17 cellular contexts compared by ENCODE assay signal in the genomic region with DNA sequence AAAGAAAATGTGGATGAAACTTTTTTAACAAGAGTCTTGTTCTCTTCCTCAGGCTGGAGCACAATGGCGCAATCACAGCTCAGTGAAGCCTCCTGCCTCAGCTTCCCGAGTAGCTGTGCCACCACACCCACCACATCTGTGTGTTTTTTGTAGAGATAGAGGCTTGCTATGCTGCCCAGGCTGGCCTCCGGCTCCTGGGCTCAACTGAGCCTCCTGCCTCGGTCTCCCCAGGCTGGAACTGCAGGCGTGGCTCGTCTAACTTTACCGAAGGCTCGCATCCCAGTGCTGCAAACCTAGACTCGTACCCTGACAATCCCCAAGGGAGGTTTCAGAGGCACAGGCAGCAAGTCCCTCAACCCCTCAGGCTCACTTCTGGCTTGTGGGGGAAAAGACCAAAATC. TPM values are rescaled to one million over a fixed set of nuclear protein-coding genes. Genes with fewer than 3 reads are reported as not detected.
DNase-seq lines count a peak whose midpoint lies in the region; ATAC-seq and TF ChIP-seq lines count a peak whose summit lies in the region.
"Had no signal": no experiment of that assay in that cellular context is flagged by ENCODE, and none has a peak within 500 bp of the region (broad histone marks: within the 10 kb centered on the region; RNA-seq: fewer than 3 reads in every experiment).

No MANE protein-coding gene starts in this region.

- H3K4me1 ChIP-seq in IMR-90 (ENCODE audit: control insufficient read depth, insufficient read depth, low read length): no peaks in the 10 kb centered on the region; the same call in 1 of the 2 replicates
- H3K4me1 ChIP-seq in adipocyte (ENCODE audit: control insufficient read depth, insufficient read depth, low read length): peaks cover 18% of the 10 kb centered on the region
- H3K4me1 ChIP-seq: Peyer's patch had no signal

- in situ Hi-C loops in IMR-90 (cut with MboI; ENCODE audit: low sequenced_read_pairs): no loop called here

- no peak for DNase-seq in IMR-90
- DNase-seq in adipocyte (ENCODE audit: low read depth): no peak
- DNase-seq in effector CD4-positive, alpha-beta T cell: no peak
- DNase-seq: GF-D8; GOT3; KG1; NCI-H1417; NCI-H187; NCI-H2107; NCI-H510A; NCI-H748 treated with DMSO at 0.1 percent for 48 hours; NK-92 treated with Interleukin-12 subunit alpha and Interleukin-12 subunit beta, amount 100 ng/mL, for 24 hours; Peyer's patch had no signal

- no peak overlapping the region for H3K14ac ChIP-seq in IMR-90 (replicated peaks; ENCODE audit: low read depth, low read length)

- peaks cover 10% of the 10 kb centered on the region for H3K9me1 ChIP-seq in IMR-90 (ENCODE audit: insufficient read depth, low read length)

- POLR2A ChIA-PET in IMR-90 (lab: Charles Lee; ENCODE audit: unreplicated experiment): no interaction called here

- no peak overlapping the region for H3K23ac ChIP-seq in IMR-90 (ENCODE audit: low read depth, low read length)

- no peak overlapping the region for H2AFZ ChIP-seq in IMR-90 (replicated peaks; ENCODE audit: low read length, poor library complexity)

- no peak for ATAC-seq in IMR-90 (ENCODE audit: low read depth)
- ATAC-seq in GM21367 (IDR thresholded peaks at IDR 0.05; ENCODE audit: unreplicated experiment): no peak
- ATAC-seq: Right ventricle myocardium inferior had no signal

- no peak overlapping the region for H4K8ac ChIP-seq in IMR-90 (ENCODE audit: low read depth in 2 of 2, low read length in 2 of 2)

- no peak for TF ChIP-seq CTCF in IMR-90 (conservative IDR thresholded peaks at IDR 0.05; ENCODE audit: low read depth, low read length)

- H4K91ac ChIP-seq in IMR-90 (ENCODE audit: insufficient read depth, low read depth, low read length): no peak overlapping the region

- H2BK120ac ChIP-seq in IMR-90 (ENCODE audit: low read depth, low read length): no peak overlapping the region

- intact Hi-C loops in IMR-90 (cut with micrococcal nuclease): no loop called here

- H3K9ac ChIP-seq in IMR-90 (ENCODE audit: low read depth, low read length) (no peak overlapping the region), adipocyte (ENCODE audit: low read length) (peak overlapping the region; percentile 9)
- H3K9ac ChIP-seq: BLaER1 had no signal

- no peak overlapping the region for H2AK9ac ChIP-seq in IMR-90 (replicated peaks; ENCODE audit: low read depth, low read length, poor library complexity)

- H3K4me3 ChIP-seq in IMR-90 (ENCODE audit: insufficient read depth, low read depth, low read length) (no peak overlapping the region), adipocyte (ENCODE audit: low read length) (no peak overlapping the region)
- H3K4me3 ChIP-seq: BLaER1, Peyer's patch had no signal

- H3K36me3 ChIP-seq in IMR-90 (ENCODE audit: control insufficient read depth, insufficient read depth, low read length): peaks cover 49% of the 10 kb centered on the region
- H3K36me3 ChIP-seq in adipocyte (ENCODE audit: control insufficient read depth, insufficient read depth, low read length, severe bottlenecking): peaks cover 46% of the 10 kb centered on the region

- H2BK20ac ChIP-seq in IMR-90 (ENCODE audit: low read depth, low read length): no peak overlapping the region

- no peaks in the 10 kb centered on the region for H3K27me3 ChIP-seq in IMR-90 (ENCODE audit: control insufficient read depth, insufficient read depth, low read length)
- H3K27me3 ChIP-seq in adipocyte (replicated peaks; ENCODE audit: control insufficient read depth, insufficient read depth, low read length): no peaks in the 10 kb centered on the region
- H3K27me3 ChIP-seq: BLaER1, Peyer's patch had no signal

- no peak overlapping the region for H3K18ac ChIP-seq in IMR-90 (ENCODE audit: low read depth, low read length)

- no peak for TF ChIP-seq RAD21 in IMR-90 (IDR thresholded peaks at IDR 0.05; ENCODE audit: low read length)

- H4K5ac ChIP-seq in IMR-90 (ENCODE audit: low read depth, low read length): no peak overlapping the region

- H3K9me3 ChIP-seq in IMR-90 (ENCODE audit: control insufficient read depth, insufficient read depth, low read length) (no peaks in the 10 kb centered on the region), adipocyte (ENCODE audit: control insufficient read depth, low read length) (no peaks in the 10 kb centered on the region)
- H3K9me3 ChIP-seq: BLaER1, Peyer's patch had no signal

- H3K27ac ChIP-seq in IMR-90 (ENCODE audit: insufficient read depth, low read length): no peak overlapping the region
- H3K27ac ChIP-seq: BLaER1, Peyer's patch had no signal

- no TSS peak for BruUV-seq in IMR-90 (replicated peaks; lab: Mats Ljungman, UMichigan)

- no peak overlapping the region for H3K4ac ChIP-seq in IMR-90 (ENCODE audit: low read depth, low read length)

- peaks cover 18 to 69% of the 10 kb centered on the region in 2 experiments for H3K79me1 ChIP-seq in IMR-90 (ENCODE audit: low read depth in 1 of 2, low read length in 2 of 2)

- CTCF ChIA-PET in IMR-90 (lab: Yijun Ruan, JAX): interaction anchor here (0.6 kb wide), 1 partner anchor 345 kb away, joined by 3 read pairs; no protein-coding TSS in a partner anchor

- TF ChIP-seq POLR2A in IMR-90 (IDR thresholded peaks at IDR 0.05; ENCODE audit: low read depth, low read length): no peak

- H4K20me1 ChIP-seq in IMR-90 (ENCODE audit: insufficient read depth, low read length): peaks cover 47% of the 10 kb centered on the region

- 96% methylated on average over 5 of the region's 9 CpGs; no CpG with 5 or more reads in 1 of the 2 experiments for WGBS in IMR-90 (ENCODE audit: extremely low coverage in 2 of 2, insufficient read length in 1 of 2), 2 experiments

- no peak overlapping the region for H3K4me2 ChIP-seq in IMR-90 (ENCODE audit: low read depth, low read length)
- H3K4me2 ChIP-seq: BLaER1 had no signal

- dilution Hi-C loops in IMR-90 (cut with HindIII; ENCODE audit: low sequenced_read_pairs, unreplicated experiment): no loop called here

- H2BK5ac ChIP-seq in IMR-90 (ENCODE audit: low read depth, low read length, poor library complexity, severe bottlenecking): no peak overlapping the region

- no peak overlapping the region for H2AK5ac ChIP-seq in IMR-90 (ENCODE audit: low read depth, low read length)

- no peak overlapping the region for H2BK15ac ChIP-seq in IMR-90 (ENCODE audit: low read depth, low read length)

- H3K56ac ChIP-seq in IMR-90 (ENCODE audit: extremely low read depth, insufficient read depth, low read length): no peak overlapping the region; the same call in 1 of the 2 replicates

TF ChIP-seq in IMR-90, 13 proteins besides CTCF, POLR2A, EP300 and RAD21:
- TF ChIP-seq BHLHE40 (IDR thresholded peaks at IDR 0.05; ENCODE audit: low read depth, low read length) (no peak), MAZ (IDR thresholded peaks at IDR 0.05; ENCODE audit: borderline replicate concordance, low read depth, low read length) (no peak), MAFK (IDR thresholded peaks at IDR 0.05; ENCODE audit: low read depth, low read length) (no peak), CEBPB (IDR thresholded peaks at IDR 0.05; ENCODE audit: low read depth, low read length) (0 out of 2 replicates have a peak, but pooled peaks have one; percentile 19), RCOR1 (IDR thresholded peaks at IDR 0.05; ENCODE audit: insufficient replicate concordance, low read length) (no peak), FOS (IDR thresholded peaks at IDR 0.05; ENCODE audit: low read depth, low read length) (no peak)

RNA-seq across cellular contexts. Expression of gene SSU72, which starts 14.5 kb away (rescaled TPM):
- total RNA-seq in IMR-90 (2012; rRNA removed): 33.7 and 43.3 TPM in 2 replicates
- 88.4 and 94.0 TPM in 2 replicates for polyA plus RNA-seq in IMR-90 (2012; rRNA removed)
- polyA plus RNA-seq in IMR-90 (2012; cell fraction: cytosol; rRNA removed): 64.1 and 72.5 TPM in 2 replicates
- polyA plus RNA-seq in IMR-90 (2012; cell fraction: nucleus; rRNA removed; ENCODE audit: low replicate concordance): 50.5 and 89.0 TPM in 2 replicates

RNA-seq across cellular contexts. Expression of gene TMEM240, which starts 19.8 kb away (rescaled TPM):
- total RNA-seq in IMR-90 (2012; rRNA removed): 1.1 and 1.6 TPM in 2 replicates
- 7.6 and 10.2 TPM in 2 replicates for polyA plus RNA-seq in IMR-90 (2012; rRNA removed)
- polyA plus RNA-seq in IMR-90 (2012; cell fraction: cytosol; rRNA removed): 13.4 and 14.3 TPM in 2 replicates
- polyA plus RNA-seq in IMR-90 (2012; cell fraction: nucleus; rRNA removed; ENCODE audit: low replicate concordance): 13.3 and 31.6 TPM in 2 replicates
- polyA plus RNA-seq: CD4-positive, alpha-beta memory T cell had no signal

RNA-seq across cellular contexts. Expression of gene FNDC10, which starts 39.8 kb away (rescaled TPM):
- total RNA-seq in IMR-90 (2012; rRNA removed): 0.28 and 0.36 TPM in 2 replicates
- polyA plus RNA-seq in IMR-90 (2012; rRNA removed): 5.8 and 7.6 TPM in 2 replicates
- 6.7 and 13.9 TPM in 2 replicates for polyA plus RNA-seq in IMR-90 (2012; cell fraction: cytosol; rRNA removed)
- polyA plus RNA-seq in IMR-90 (2012; cell fraction: nucleus; rRNA removed; ENCODE audit: low replicate concordance): 1.9 and 5.3 TPM in 2 replicates

RNA-seq across cellular contexts. Expression of gene ATAD3A, which starts 48.2 kb away (rescaled TPM):
- total RNA-seq in IMR-90 (2012; rRNA removed): 26.1 and 27.2 TPM in 2 replicates
- 33.9 and 34.0 TPM in 2 replicates for polyA plus RNA-seq in IMR-90 (2012; rRNA removed)
- polyA plus RNA-seq in IMR-90 (2012; cell fraction: cytosol; rRNA removed): 27.7 and 39.5 TPM in 2 replicates
- 60.3 and 125 TPM in 2 replicates for polyA plus RNA-seq in IMR-90 (2012; cell fraction: nucleus; rRNA removed; ENCODE audit: low replicate concordance)

RNA-seq across cellular contexts. Expression of gene MIB2, which starts 55.1 kb away (rescaled TPM):
- 17.2 and 18.1 TPM in 2 replicates for total RNA-seq in IMR-90 (2012; rRNA removed)
- 47.8 and 58.0 TPM in 2 replicates for polyA plus RNA-seq in IMR-90 (2012; rRNA removed)
- polyA plus RNA-seq in IMR-90 (2012; cell fraction: cytosol; rRNA removed): 32.4 and 47.2 TPM in 2 replicates
- polyA plus RNA-seq in IMR-90 (2012; cell fraction: nucleus; rRNA removed; ENCODE audit: low replicate concordance): 393 and 1,256 TPM in 2 replicates
